ENCODE assay signal across 1 cellular context in the genomic region with DNA sequence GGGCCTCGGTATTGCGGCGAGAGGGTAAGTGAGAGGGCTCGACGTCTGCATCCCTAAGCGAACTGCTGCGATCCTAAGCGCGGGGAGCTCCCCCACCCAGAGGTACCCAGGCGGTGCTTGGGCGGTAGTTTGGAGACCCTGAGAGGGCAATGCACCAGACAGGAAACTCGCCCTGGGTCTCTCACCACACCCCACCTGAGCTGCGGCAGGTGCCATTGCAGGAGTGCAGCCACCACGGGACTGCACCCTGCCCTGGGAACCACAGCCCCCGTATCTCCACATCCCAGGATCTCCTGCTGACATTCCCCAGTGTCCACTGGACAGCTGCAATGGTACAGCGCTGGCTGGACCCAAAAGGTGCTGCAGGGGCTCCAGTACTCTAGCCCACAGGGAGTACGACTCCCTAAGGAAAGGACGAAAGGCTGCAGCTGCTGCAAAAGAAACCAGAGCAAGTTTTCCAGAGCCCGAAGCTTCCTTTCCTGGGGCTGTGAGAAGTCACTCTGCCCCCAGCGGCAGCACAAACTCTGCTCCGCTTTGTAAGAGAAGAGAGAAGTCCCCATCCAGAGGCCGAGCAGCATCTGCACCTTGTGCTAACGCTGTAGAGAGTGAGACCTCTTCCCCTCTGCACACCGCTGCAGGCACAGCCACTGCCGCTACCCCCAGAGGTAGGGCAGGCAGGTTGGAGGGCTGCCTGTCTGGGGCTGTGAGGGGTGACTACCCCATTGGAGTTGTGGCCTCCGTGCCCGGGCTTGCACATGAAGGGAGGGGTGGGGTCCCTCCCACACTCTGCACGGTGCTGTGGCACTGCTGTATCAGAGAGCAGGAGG.
TF ChIP-seq lines count a peak whose summit lies in the region.

No MANE protein-coding gene starts in this region.

TF ChIP-seq in HepG2, 621 proteins besides CTCF, POLR2A, EP300 and RAD21 (continued from another document and continues in another):
- TF ChIP-seq MEF2D (CRISPR knock-in tag; IDR thresholded peaks at IDR 0.05) (no peak), ZNF703 (CRISPR knock-in tag; IDR thresholded peaks at IDR 0.05; ENCODE audit: borderline replicate concordance) (no peak), UBTF (CRISPR knock-in tag; IDR thresholded peaks at IDR 0.05) (peak; percentile 67; the same call in 1 of the 2 replicates), ZFX (CRISPR knock-in tag; IDR thresholded peaks at IDR 0.05; ENCODE audit: low read depth) (peak; percentile 60; the same call in 1 of the 2 replicates), ZNF468 (CRISPR knock-in tag; IDR thresholded peaks at IDR 0.05) (no peak), GABPB1 (CRISPR knock-in tag; IDR thresholded peaks at IDR 0.05) (0 out of 2 replicates have a peak, but pooled peaks have one; percentile 30), HES4 (CRISPR knock-in tag; IDR thresholded peaks at IDR 0.05; ENCODE audit: borderline replicate concordance) (0 out of 2 replicates have a peak, but pooled peaks have one; percentile 30), MEIS1 (CRISPR knock-in tag; IDR thresholded peaks at IDR 0.05; ENCODE audit: borderline replicate concordance) (peak; percentile 34; the same call in 1 of the 2 replicates), ZNF207 (IDR thresholded peaks at IDR 0.05; ENCODE audit: borderline replicate concordance) (no peak), AHR (CRISPR knock-in tag; IDR thresholded peaks at IDR 0.05) (no peak), PAWR (CRISPR knock-in tag; IDR thresholded peaks at IDR 0.05; ENCODE audit: borderline replicate concordance) (0 out of 2 replicates have a peak, but pooled peaks have one; percentile 47), ESRRA (CRISPR knock-in tag; IDR thresholded peaks at IDR 0.05; ENCODE audit: low read depth) (no peak), ATF1 (CRISPR knock-in tag; IDR thresholded peaks at IDR 0.05) (no peak), PRMT3 (CRISPR knock-in tag; IDR thresholded peaks at IDR 0.05; ENCODE audit: borderline replicate concordance, low read depth) (no peak), KDM5B (CRISPR knock-in tag; IDR thresholded peaks at IDR 0.05; ENCODE audit: borderline replicate concordance) (peak; percentile 68; the same call in 1 of the 2 replicates), SNAI1 (CRISPR knock-in tag; IDR thresholded peaks at IDR 0.05; ENCODE audit: borderline replicate concordance) (0 out of 2 replicates have a peak, but pooled peaks have one; percentile 49), ZBTB43 (CRISPR knock-in tag; conservative IDR thresholded peaks at IDR 0.05) (no peak), STAG1 (CRISPR knock-in tag; IDR thresholded peaks at IDR 0.05) (peak; percentile 39), ZNF780A (CRISPR knock-in tag; IDR thresholded peaks at IDR 0.05) (0 out of 2 replicates have a peak, but pooled peaks have one; percentile 37), POGZ (CRISPR knock-in tag; IDR thresholded peaks at IDR 0.05) (peak; percentile 29; the same call in 1 of the 2 replicates), ZNF335 (CRISPR knock-in tag; IDR thresholded peaks at IDR 0.05) (no peak), FOXK2 (IDR thresholded peaks at IDR 0.05) (no peak), ZFYVE20 (CRISPR knock-in tag; IDR thresholded peaks at IDR 0.05; ENCODE audit: borderline replicate concordance, low read depth) (no peak), BATF2 (CRISPR knock-in tag; IDR thresholded peaks at IDR 0.05) (no peak), ASH2L (IDR thresholded peaks at IDR 0.05; ENCODE audit: insufficient read length, low read depth, low read length) (peak; percentile 15), SP1 (IDR thresholded peaks at IDR 0.05) (no peak), SP1 (CRISPR knock-in tag; IDR thresholded peaks at IDR 0.05) (no peak), ZNF772 (CRISPR knock-in tag; IDR thresholded peaks at IDR 0.05) (no peak), ZNF260 (CRISPR knock-in tag; IDR thresholded peaks at IDR 0.05; ENCODE audit: borderline replicate concordance, low read depth) (no peak), ZNF234 (CRISPR knock-in tag; conservative IDR thresholded peaks at IDR 0.05) (no peak), ETV5 (CRISPR knock-in tag; IDR thresholded peaks at IDR 0.05; ENCODE audit: borderline replicate concordance) (0 out of 2 replicates have a peak, but pooled peaks have one; percentile 17), SRSF9 (IDR thresholded peaks at IDR 0.05; ENCODE audit: borderline replicate concordance, insufficient read depth, low read depth, low read length, poor library complexity, severe bottlenecking) (no peak), ZNF766 (CRISPR knock-in tag; IDR thresholded peaks at IDR 0.05; ENCODE audit: borderline replicate concordance) (peak; percentile 57; the same call in 1 of the 2 replicates), ZNF160 (CRISPR knock-in tag; IDR thresholded peaks at IDR 0.05) (0 out of 2 replicates have a peak, but pooled peaks have one; percentile 38), RBM39 (IDR thresholded peaks at IDR 0.05; ENCODE audit: low read depth, low read length, poor library complexity, severe bottlenecking) (peak; percentile 81), ZNF230 (CRISPR knock-in tag; IDR thresholded peaks at IDR 0.05) (0 out of 2 replicates have a peak, but pooled peaks have one; percentile 20), ZNF224 (CRISPR knock-in tag; IDR thresholded peaks at IDR 0.05) (no peak), ZNF501 (CRISPR knock-in tag; IDR thresholded peaks at IDR 0.05) (peak; percentile 27; the same call in 1 of the 2 replicates)
- TF ChIP-seq, protein P1, sequence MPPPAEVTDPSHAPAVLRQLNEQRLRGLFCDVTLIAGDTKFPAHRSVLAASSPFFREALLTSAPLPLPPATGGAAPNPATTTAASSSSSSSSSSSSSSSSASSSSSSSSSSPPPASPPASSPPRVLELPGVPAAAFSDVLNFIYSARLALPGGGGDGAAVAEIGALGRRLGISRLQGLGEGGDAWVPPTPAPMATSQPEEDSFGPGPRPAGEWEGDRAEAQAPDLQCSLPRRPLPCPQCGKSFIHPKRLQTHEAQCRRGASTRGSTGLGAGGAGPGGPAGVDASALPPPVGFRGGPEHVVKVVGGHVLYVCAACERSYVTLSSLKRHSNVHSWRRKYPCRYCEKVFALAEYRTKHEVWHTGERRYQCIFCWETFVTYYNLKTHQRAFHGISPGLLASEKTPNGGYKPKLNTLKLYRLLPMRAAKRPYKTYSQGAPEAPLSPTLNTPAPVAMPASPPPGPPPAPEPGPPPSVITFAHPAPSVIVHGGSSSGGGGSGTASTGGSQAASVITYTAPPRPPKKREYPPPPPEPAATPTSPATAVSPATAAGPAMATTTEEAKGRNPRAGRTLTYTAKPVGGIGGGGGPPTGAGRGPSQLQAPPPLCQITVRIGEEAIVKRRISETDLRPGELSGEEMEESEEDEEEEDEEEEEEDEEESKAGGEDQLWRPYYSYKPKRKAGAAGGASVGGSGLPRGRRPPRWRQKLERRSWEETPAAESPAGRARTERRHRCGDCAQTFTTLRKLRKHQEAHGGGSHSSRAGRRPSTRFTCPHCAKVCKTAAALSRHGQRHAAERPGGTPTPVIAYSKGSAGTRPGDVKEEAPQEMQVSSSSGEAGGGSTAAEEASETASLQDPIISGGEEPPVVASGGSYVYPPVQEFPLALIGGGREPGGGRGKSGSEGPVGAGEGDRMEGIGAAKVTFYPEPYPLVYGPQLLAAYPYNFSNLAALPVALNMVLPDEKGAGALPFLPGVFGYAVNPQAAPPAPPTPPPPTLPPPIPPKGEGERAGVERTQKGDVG (CRISPR knock-in tag; IDR thresholded peaks at IDR 0.05; ENCODE audit: borderline replicate concordance): 0 out of 2 replicates have a peak, but pooled peaks have one; percentile 7
- TF ChIP-seq, protein P2, sequence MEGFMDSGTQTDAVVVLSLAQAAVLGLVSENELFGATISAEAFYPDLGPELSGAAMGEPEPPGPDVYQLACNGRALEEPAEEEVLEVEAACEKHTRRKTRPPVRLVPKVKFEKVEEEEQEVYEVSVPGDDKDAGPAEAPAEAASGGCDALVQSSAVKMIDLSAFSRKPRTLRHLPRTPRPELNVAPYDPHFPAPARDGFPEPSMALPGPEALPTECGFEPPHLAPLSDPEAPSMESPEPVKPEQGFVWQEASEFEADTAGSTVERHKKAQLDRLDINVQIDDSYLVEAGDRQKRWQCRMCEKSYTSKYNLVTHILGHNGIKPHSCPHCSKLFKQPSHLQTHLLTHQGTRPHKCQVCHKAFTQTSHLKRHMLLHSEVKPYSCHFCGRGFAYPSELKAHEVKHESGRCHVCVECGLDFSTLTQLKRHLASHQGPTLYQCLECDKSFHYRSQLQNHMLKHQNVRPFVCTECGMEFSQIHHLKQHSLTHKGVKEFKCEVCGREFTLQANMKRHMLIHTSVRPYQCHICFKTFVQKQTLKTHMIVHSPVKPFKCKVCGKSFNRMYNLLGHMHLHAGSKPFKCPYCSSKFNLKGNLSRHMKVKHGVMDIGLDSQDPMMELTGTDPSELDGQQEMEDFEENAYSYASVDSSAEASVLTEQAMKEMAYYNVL (CRISPR knock-in tag; IDR thresholded peaks at IDR 0.05; ENCODE audit: borderline replicate concordance): 0 out of 2 replicates have a peak, but pooled peaks have one; percentile 19
- TF ChIP-seq, protein P3, sequence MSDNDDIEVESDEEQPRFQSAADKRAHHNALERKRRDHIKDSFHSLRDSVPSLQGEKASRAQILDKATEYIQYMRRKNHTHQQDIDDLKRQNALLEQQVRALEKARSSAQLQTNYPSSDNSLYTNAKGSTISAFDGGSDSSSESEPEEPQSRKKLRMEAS (IDR thresholded peaks at IDR 0.05): peak; percentile 33; the same call in 1 of the 2 replicates
- TF ChIP-seq, protein P4, sequence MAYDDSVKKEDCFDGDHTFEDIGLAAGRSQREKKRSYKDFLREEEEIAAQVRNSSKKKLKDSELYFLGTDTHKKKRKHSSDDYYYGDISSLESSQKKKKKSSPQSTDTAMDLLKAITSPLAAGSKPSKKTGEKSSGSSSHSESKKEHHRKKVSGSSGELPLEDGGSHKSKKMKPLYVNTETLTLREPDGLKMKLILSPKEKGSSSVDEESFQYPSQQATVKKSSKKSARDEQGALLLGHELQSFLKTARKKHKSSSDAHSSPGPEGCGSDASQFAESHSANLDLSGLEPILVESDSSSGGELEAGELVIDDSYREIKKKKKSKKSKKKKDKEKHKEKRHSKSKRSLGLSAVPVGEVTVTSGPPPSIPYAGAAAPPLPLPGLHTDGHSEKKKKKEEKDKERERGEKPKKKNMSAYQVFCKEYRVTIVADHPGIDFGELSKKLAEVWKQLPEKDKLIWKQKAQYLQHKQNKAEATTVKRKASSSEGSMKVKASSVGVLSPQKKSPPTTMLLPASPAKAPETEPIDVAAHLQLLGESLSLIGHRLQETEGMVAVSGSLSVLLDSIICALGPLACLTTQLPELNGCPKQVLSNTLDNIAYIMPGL (CRISPR knock-in tag; IDR thresholded peaks at IDR 0.05; ENCODE audit: borderline replicate concordance in 1 of 2, low read depth in 1 of 2): peak in 1 of 2 experiments; percentile 33; a peak in 2 of 4 replicates
- TF ChIP-seq, protein P5, sequence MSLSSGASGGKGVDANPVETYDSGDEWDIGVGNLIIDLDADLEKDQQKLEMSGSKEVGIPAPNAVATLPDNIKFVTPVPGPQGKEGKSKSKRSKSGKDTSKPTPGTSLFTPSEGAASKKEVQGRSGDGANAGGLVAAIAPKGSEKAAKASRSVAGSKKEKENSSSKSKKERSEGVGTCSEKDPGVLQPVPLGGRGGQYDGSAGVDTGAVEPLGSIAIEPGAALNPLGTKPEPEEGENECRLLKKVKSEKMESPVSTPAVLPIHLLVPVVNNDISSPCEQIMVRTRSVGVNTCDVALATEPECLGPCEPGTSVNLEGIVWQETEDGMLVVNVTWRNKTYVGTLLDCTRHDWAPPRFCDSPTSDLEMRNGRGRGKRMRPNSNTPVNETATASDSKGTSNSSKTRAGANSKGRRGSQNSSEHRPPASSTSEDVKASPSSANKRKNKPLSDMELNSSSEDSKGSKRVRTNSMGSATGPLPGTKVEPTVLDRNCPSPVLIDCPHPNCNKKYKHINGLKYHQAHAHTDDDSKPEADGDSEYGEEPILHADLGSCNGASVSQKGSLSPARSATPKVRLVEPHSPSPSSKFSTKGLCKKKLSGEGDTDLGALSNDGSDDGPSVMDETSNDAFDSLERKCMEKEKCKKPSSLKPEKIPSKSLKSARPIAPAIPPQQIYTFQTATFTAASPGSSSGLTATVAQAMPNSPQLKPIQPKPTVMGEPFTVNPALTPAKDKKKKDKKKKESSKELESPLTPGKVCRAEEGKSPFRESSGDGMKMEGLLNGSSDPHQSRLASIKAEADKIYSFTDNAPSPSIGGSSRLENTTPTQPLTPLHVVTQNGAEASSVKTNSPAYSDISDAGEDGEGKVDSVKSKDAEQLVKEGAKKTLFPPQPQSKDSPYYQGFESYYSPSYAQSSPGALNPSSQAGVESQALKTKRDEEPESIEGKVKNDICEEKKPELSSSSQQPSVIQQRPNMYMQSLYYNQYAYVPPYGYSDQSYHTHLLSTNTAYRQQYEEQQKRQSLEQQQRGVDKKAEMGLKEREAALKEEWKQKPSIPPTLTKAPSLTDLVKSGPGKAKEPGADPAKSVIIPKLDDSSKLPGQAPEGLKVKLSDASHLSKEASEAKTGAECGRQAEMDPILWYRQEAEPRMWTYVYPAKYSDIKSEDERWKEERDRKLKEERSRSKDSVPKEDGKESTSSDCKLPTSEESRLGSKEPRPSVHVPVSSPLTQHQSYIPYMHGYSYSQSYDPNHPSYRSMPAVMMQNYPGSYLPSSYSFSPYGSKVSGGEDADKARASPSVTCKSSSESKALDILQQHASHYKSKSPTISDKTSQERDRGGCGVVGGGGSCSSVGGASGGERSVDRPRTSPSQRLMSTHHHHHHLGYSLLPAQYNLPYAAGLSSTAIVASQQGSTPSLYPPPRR (CRISPR knock-in tag; IDR thresholded peaks at IDR 0.05; ENCODE audit: borderline replicate concordance): 0 out of 2 replicates have a peak, but pooled peaks have one; percentile 38
